8 cellular contexts compared by ENCODE assay signal in genomic region chr2:151363709-151364108, GRCh38. TPM values are rescaled to one million over a fixed set of nuclear protein-coding genes. Genes with fewer than 3 reads are reported as not detected.
A peak's percentile ranks its signal among the peaks of the same experiment; 100 is the strongest.
DNase-seq lines count a peak whose midpoint lies in the region; ATAC-seq, FAIRE-seq and TF ChIP-seq lines count a peak whose summit lies in the region.

No MANE protein-coding gene starts in this region.

- H3K36me3 ChIP-seq in astrocyte (ENCODE audit: insufficient read depth, low read length), result peaks cover 2% of the 10 kb centered on the region
- H3K36me3 ChIP-seq in naive thymus-derived CD4-positive, alpha-beta T cell (ENCODE audit: control insufficient read depth in 2 of 3, insufficient read depth in 3 of 3, low read length in 3 of 3), result no peaks in the 10 kb centered on the region

- H3K27ac Mint-ChIP-seq in astrocyte (ENCODE audit: unreplicated experiment), result peak overlapping the region; percentile 53
- H3K27ac Mint-ChIP-seq in naive thymus-derived CD4-positive, alpha-beta T cell, result no peak overlapping the region
- H3K27ac Mint-ChIP-seq in activated T-cell treated with anti-CD3 and anti-CD28 coated beads, Interleukin-2, amount 50 U/mL, for 72 hours, result no peak overlapping the region

- H3K9me3 ChIP-seq in astrocyte (ENCODE audit: insufficient read depth, low read depth, low read length), result peaks cover 1% of the 10 kb centered on the region
- H3K9me3 ChIP-seq in naive thymus-derived CD4-positive, alpha-beta T cell (ENCODE audit: control insufficient read depth in 2 of 3, low read length in 3 of 3), result no peaks in the 10 kb centered on the region

- no peak overlapping the region for H3K27ac ChIP-seq in astrocyte (ENCODE audit: low read depth, low read length)
- no peak overlapping the region for H3K27ac ChIP-seq in naive thymus-derived CD4-positive, alpha-beta T cell (ENCODE audit: low read depth, low read length)

- no peak overlapping the region for H3K4me2 ChIP-seq in astrocyte (ENCODE audit: low read length)

- no peaks in the 10 kb centered on the region for H3K27me3 Mint-ChIP-seq in astrocyte (ENCODE audit: low read depth, unreplicated experiment)
- peaks cover 0 to 8% (median 7%) of the 10 kb centered on the region in 5 donors for H3K27me3 Mint-ChIP-seq in naive thymus-derived CD4-positive, alpha-beta T cell
- H3K27me3 Mint-ChIP-seq in activated T-cell treated with anti-CD3 and anti-CD28 coated beads, Interleukin-2, amount 50 U/mL, for 72 hours (ENCODE audit: low read depth), result no peaks in the 10 kb centered on the region

- POLR2A ChIA-PET in naive thymus-derived CD4-positive, alpha-beta T cell (lab: Charles Lee), result no interaction called here

- H3K4me1 Mint-ChIP-seq in astrocyte (ENCODE audit: low read depth, unreplicated experiment), result peaks cover 17% of the 10 kb centered on the region
- peaks cover 0 to 1% (median 0%) of the 10 kb centered on the region in 7 donors for H3K4me1 Mint-ChIP-seq in naive thymus-derived CD4-positive, alpha-beta T cell
- H3K4me1 Mint-ChIP-seq in activated T-cell treated with anti-CD3 and anti-CD28 coated beads, Interleukin-2, amount 50 U/mL, for 72 hours (ENCODE audit: low read depth), result no peaks in the 10 kb centered on the region

- H4K20me1 ChIP-seq in astrocyte (ENCODE audit: insufficient read depth, low read length), result no peaks in the 10 kb centered on the region

- no peaks in the 10 kb centered on the region for H3K79me2 ChIP-seq in astrocyte (ENCODE audit: insufficient read depth, low read length)

- intact Hi-C loops in naive thymus-derived CD4-positive, alpha-beta T cell (cut with micrococcal nuclease), result no loop called here

- no peak for DNase-seq in astrocyte (ENCODE audit: low read depth)
- DNase-seq in naive thymus-derived CD4-positive, alpha-beta T cell, result peak in 1 of 9 donors; percentile 8
- DNase-seq in activated T-cell treated with anti-CD3 and anti-CD28 coated beads, Interleukin-2, amount 50 U/mL, for 72 hours, result no peak
- no peak for DNase-seq in HuH-7 (ENCODE audit: low spot score)
- no peak for DNase-seq in SHP77 (lab: John Stamatoyannopoulos, UW)
- no peak for DNase-seq in NCI-H748 treated with DMSO at 0.1 percent for 48 hours (lab: John Stamatoyannopoulos, UW)

- ATAC-seq in GM18499 (IDR thresholded peaks at IDR 0.05; ENCODE audit: insufficient read depth, unreplicated experiment), result peak; percentile 71
- peak; percentile 74 for ATAC-seq in HG02981 (IDR thresholded peaks at IDR 0.05; ENCODE audit: unreplicated experiment)
- ATAC-seq in naive thymus-derived CD4-positive, alpha-beta T cell, result peak; percentile 80
- no peak for ATAC-seq in activated T-cell treated with anti-CD3 and anti-CD28 coated beads, Interleukin-2, amount 50 U/mL, for 72 hours (replicated peaks in 1 of 2)

- no peaks in the 10 kb centered on the region for H3K27me3 ChIP-seq in astrocyte (ENCODE audit: insufficient read depth, low read length)
- H3K27me3 ChIP-seq in naive thymus-derived CD4-positive, alpha-beta T cell (ENCODE audit: control insufficient read depth in 2 of 2, insufficient read depth in 2 of 2, low read length in 2 of 2), result no peaks in the 10 kb centered on the region

- no peaks in the 10 kb centered on the region for H3K36me3 Mint-ChIP-seq in astrocyte (ENCODE audit: low read depth, unreplicated experiment)
- no peaks in the 10 kb centered on the region for H3K36me3 Mint-ChIP-seq in naive thymus-derived CD4-positive, alpha-beta T cell
- no peaks in the 10 kb centered on the region for H3K36me3 Mint-ChIP-seq in activated T-cell treated with anti-CD3 and anti-CD28 coated beads, Interleukin-2, amount 50 U/mL, for 72 hours (ENCODE audit: insufficient read depth in 2 of 2)

- H3K4me1 ChIP-seq in astrocyte (ENCODE audit: insufficient read depth, low read length), result no peaks in the 10 kb centered on the region
- H3K4me1 ChIP-seq in naive thymus-derived CD4-positive, alpha-beta T cell (ENCODE audit: control insufficient read depth in 2 of 2, insufficient read depth in 2 of 2, low read length in 2 of 2), result no peaks in the 10 kb centered on the region

- CTCF ChIA-PET in naive thymus-derived CD4-positive, alpha-beta T cell (lab: Charles Lee), result no interaction called here

- H3K4me3 ChIP-seq in astrocyte (ENCODE audit: insufficient read depth, low read depth, low read length), result no peak overlapping the region
- no peak overlapping the region for H3K4me3 ChIP-seq in naive thymus-derived CD4-positive, alpha-beta T cell (ENCODE audit: low read length)

- no peak overlapping the region for H3K4me3 Mint-ChIP-seq in astrocyte (ENCODE audit: unreplicated experiment)
- H3K4me3 Mint-ChIP-seq in naive thymus-derived CD4-positive, alpha-beta T cell, result no peak overlapping the region
- H3K4me3 Mint-ChIP-seq in activated T-cell treated with anti-CD3 and anti-CD28 coated beads, Interleukin-2, amount 50 U/mL, for 72 hours, result no peak overlapping the region

- no peak for TF ChIP-seq CTCF in astrocyte (IDR thresholded peaks at IDR 0.05; ENCODE audit: insufficient read depth, low read depth, low read length)

- H3K9me3 Mint-ChIP-seq in astrocyte (ENCODE audit: unreplicated experiment), result no peaks in the 10 kb centered on the region
- peaks cover 0 to 8% (median 0%) of the 10 kb centered on the region in 11 donors for H3K9me3 Mint-ChIP-seq in naive thymus-derived CD4-positive, alpha-beta T cell
- H3K9me3 Mint-ChIP-seq in activated T-cell treated with anti-CD3 and anti-CD28 coated beads, Interleukin-2, amount 50 U/mL, for 72 hours, result no peaks in the 10 kb centered on the region

- no peak overlapping the region for H3K9ac ChIP-seq in astrocyte (ENCODE audit: low read length)

- H2AFZ ChIP-seq in astrocyte (ENCODE audit: low read depth, low read length), result no peak overlapping the region

- no peak for FAIRE-seq in astrocyte (lab: Jason Lieb, UNC)

RNA-seq across cellular contexts. Expression of gene TNFAIP6, which starts 6.3 kb away (rescaled TPM):
- 0.75 and 1.4 TPM in 2 replicates for total RNA-seq in astrocyte
- total RNA-seq in naive thymus-derived CD4-positive, alpha-beta T cell, result under 1 TPM in 1 of 5 experiments, not detected in 4; 0.34 TPM
- not detected for polyA plus RNA-seq in naive thymus-derived CD4-positive, alpha-beta T cell
- total RNA-seq in activated T-cell treated with anti-CD3 and anti-CD28 coated beads, Interleukin-2, amount 50 U/mL, for 72 hours, result not detected

RNA-seq across cellular contexts. Expression of gene RIF1, which starts 46.0 kb away (rescaled TPM):
- 39.1 and 39.3 TPM in 2 replicates for total RNA-seq in astrocyte
- 10 to 100 TPM; 39.8 to 74.0 (median 66.7) TPM for total RNA-seq in naive thymus-derived CD4-positive, alpha-beta T cell
- polyA plus RNA-seq in naive thymus-derived CD4-positive, alpha-beta T cell, result 10 to 100 TPM; 26.3 to 37.4 TPM
- 10 to 100 TPM; 50.4 to 58.3 TPM for total RNA-seq in activated T-cell treated with anti-CD3 and anti-CD28 coated beads, Interleukin-2, amount 50 U/mL, for 72 hours

Comparison
In these comparisons a context has a peak if more than half of its experiments do, and no peak if none do; other contexts are left out.
1. ATAC-seq: peak in GM18499 (single experiment), HG02981 (single experiment) and naive thymus-derived CD4-positive, alpha-beta T cell (single experiment); none in activated T-cell treated with anti-CD3 and anti-CD28 coated beads, Interleukin-2, amount 50 U/mL, for 72 hours (0 of 2).